In the genomic region with DNA sequence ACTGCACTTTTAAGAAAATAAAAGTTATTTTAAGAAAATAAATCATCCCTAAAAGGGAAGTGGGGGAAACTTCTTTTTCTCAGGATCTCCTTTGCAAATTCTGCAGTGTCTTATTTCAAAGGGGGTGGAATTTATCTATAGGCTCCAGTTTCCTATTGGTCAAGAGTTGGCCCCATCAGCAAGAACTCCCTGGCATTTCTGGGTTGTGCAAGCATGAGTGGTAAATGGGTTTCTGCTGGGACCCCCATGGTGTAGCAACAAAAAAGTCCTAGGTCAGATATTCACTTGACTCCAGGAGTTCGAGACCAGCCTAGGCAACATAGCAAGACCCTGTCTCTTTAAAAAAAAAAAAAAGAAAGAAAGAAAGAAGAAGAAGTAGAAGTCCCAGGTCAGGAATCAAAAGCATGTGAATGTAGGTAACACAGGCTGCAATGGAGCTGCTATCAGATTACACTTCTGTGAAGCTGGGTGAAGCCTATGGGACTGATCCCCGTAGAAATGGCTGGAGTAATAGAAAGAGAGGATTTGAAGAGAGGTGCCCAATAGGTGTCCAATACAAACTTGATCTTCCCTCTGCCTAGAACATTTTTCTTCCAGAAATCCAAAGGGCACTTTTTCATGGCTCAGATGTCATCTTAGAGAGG, we compare ENCODE assay signal across 1 cellular context.
TF ChIP-seq lines count a peak whose summit lies in the region.

No MANE protein-coding gene starts in this region.

TF ChIP-seq in WTC11, 78 proteins besides CTCF, POLR2A, EP300 and RAD21 (continued from another document):
- TF ChIP-seq GRHL2 (CRISPR knock-in tag; IDR thresholded peaks at IDR 0.05; ENCODE audit: insufficient replicate concordance, severe bottlenecking) (no peak), GABPB1 (CRISPR knock-in tag; IDR thresholded peaks at IDR 0.05) (no peak), RORB (CRISPR knock-in tag; IDR thresholded peaks at IDR 0.05) (no peak), E2F1 (CRISPR knock-in tag; IDR thresholded peaks at IDR 0.05) (no peak), FOXP1 (CRISPR knock-in tag; IDR thresholded peaks at IDR 0.05; ENCODE audit: borderline replicate concordance) (no peak), ATF1 (CRISPR knock-in tag; IDR thresholded peaks at IDR 0.05) (no peak), ERG (CRISPR knock-in tag; IDR thresholded peaks at IDR 0.05) (no peak), MYBL2 (CRISPR knock-in tag; IDR thresholded peaks at IDR 0.05) (no peak), ZNF219 (CRISPR knock-in tag; IDR thresholded peaks at IDR 0.05; ENCODE audit: borderline replicate concordance) (no peak), IRF2 (CRISPR knock-in tag; IDR thresholded peaks at IDR 0.05; ENCODE audit: borderline replicate concordance, low read depth) (no peak), ZMAT4 (CRISPR knock-in tag; IDR thresholded peaks at IDR 0.05) (no peak)
- TF ChIP-seq, protein P1, sequence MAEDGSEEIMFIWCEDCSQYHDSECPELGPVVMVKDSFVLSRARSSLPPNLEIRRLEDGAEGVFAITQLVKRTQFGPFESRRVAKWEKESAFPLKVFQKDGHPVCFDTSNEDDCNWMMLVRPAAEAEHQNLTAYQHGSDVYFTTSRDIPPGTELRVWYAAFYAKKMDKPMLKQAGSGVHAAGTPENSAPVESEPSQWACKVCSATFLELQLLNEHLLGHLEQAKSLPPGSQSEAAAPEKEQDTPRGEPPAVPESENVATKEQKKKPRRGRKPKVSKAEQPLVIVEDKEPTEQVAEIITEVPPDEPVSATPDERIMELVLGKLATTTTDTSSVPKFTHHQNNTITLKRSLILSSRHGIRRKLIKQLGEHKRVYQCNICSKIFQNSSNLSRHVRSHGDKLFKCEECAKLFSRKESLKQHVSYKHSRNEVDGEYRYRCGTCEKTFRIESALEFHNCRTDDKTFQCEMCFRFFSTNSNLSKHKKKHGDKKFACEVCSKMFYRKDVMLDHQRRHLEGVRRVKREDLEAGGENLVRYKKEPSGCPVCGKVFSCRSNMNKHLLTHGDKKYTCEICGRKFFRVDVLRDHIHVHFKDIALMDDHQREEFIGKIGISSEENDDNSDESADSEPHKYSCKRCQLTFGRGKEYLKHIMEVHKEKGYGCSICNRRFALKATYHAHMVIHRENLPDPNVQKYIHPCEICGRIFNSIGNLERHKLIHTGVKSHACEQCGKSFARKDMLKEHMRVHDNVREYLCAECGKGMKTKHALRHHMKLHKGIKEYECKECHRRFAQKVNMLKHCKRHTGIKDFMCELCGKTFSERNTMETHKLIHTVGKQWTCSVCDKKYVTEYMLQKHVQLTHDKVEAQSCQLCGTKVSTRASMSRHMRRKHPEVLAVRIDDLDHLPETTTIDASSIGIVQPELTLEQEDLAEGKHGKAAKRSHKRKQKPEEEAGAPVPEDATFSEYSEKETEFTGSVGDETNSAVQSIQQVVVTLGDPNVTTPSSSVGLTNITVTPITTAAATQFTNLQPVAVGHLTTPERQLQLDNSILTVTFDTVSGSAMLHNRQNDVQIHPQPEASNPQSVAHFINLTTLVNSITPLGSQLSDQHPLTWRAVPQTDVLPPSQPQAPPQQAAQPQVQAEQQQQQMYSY (CRISPR knock-in tag; IDR thresholded peaks at IDR 0.05) = no peak
- TF ChIP-seq, protein P2, sequence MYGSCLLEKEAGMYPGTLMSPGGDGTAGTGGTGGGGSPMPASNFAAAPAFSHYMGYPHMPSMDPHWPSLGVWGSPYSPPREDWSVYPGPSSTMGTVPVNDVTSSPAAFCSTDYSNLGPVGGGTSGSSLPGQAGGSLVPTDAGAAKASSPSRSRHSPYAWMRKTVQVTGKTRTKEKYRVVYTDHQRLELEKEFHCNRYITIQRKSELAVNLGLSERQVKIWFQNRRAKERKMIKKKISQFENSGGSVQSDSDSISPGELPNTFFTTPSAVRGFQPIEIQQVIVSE (CRISPR knock-in tag; IDR thresholded peaks at IDR 0.05; ENCODE audit: borderline replicate concordance) = no peak
- TF ChIP-seq, protein P3, sequence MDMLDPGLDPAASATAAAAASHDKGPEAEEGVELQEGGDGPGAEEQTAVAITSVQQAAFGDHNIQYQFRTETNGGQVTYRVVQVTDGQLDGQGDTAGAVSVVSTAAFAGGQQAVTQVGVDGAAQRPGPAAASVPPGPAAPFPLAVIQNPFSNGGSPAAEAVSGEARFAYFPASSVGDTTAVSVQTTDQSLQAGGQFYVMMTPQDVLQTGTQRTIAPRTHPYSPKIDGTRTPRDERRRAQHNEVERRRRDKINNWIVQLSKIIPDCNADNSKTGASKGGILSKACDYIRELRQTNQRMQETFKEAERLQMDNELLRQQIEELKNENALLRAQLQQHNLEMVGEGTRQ (CRISPR knock-in tag; IDR thresholded peaks at IDR 0.05) = no peak
